Comparison of ENCODE assay signal across 11 cellular contexts in genomic region chr14:90375934-90376333, GRCh38.
"Had no signal": no experiment of that assay in that cellular context is flagged by ENCODE, and none has a peak within 500 bp of the region (broad histone marks: within the 10 kb centered on the region; RNA-seq: fewer than 3 reads in every experiment).

No MANE protein-coding gene starts in this region.

- H3K27ac ChIP-seq: gastroesophageal sphincter, neural progenitor cell, ovary, upper lobe of left lung had no signal

- H3K36me3 ChIP-seq: gastroesophageal sphincter, neural progenitor cell, ovary, upper lobe of left lung had no signal

- H3K27me3 Mint-ChIP-seq: activated CD4-positive, alpha-beta T cell treated with anti-CD3 and anti-CD28 coated beads, Interleukin-2, amount 10 ng/mL, durations not matched to agents 7 days and 5 days had no signal

- H3K4me2 ChIP-seq: neural progenitor cell had no signal

- H3K4me3 Mint-ChIP-seq: activated B cell treated with CpG ODN at 0.5 μM for 24 hours; activated CD4-positive, alpha-beta T cell treated with anti-CD3 and anti-CD28 coated beads, Interleukin-2, amount 10 ng/mL, durations not matched to agents 7 days and 5 days; activated naive CD4-positive, alpha-beta T cell treated with anti-CD3 and anti-CD28 coated beads, Interleukin-2, amount 10 ng/mL, durations not matched to agents 7 days and 5 days; mesothelial cell of epicardium; neural progenitor cell had no signal

- H3K4me1 Mint-ChIP-seq: activated B cell treated with CpG ODN at 0.5 μM for 24 hours; activated naive CD4-positive, alpha-beta T cell treated with anti-CD3 and anti-CD28 coated beads, Interleukin-2, amount 10 ng/mL, durations not matched to agents 7 days and 5 days; neural progenitor cell had no signal

- H3K27ac Mint-ChIP-seq: activated B cell treated with CpG ODN at 0.5 μM for 24 hours; activated CD4-positive, alpha-beta T cell treated with anti-CD3 and anti-CD28 coated beads, Interleukin-2, amount 10 ng/mL, durations not matched to agents 7 days and 5 days; activated naive CD4-positive, alpha-beta T cell treated with anti-CD3 and anti-CD28 coated beads, Interleukin-2, amount 10 ng/mL, durations not matched to agents 7 days and 5 days; activated T-helper 2 cell treated with anti-CD3 and anti-CD28 coated beads, Interferon-gamma antibody, Interleukin-2, Interleukin-4, amounts not matched to agents 10 μg/mL and 5 μg/mL and 100 μg/mL, durations not matched to agents 14 hours and 24 hours and 36 hours; mesothelial cell of epicardium; neural progenitor cell had no signal

- DNase-seq: activated B cell treated with CpG ODN at 0.5 μM for 24 hours; activated CD4-positive, alpha-beta T cell treated with anti-CD3 and anti-CD28 coated beads, Interleukin-2, amount 10 ng/mL, durations not matched to agents 7 days and 5 days; activated naive CD4-positive, alpha-beta T cell treated with anti-CD3 and anti-CD28 coated beads, Interleukin-2, amount 10 ng/mL, durations not matched to agents 7 days and 5 days; ovary; stimulated activated CD4-positive, alpha-beta T cell treated with anti-CD3 and anti-CD28 coated beads, Interleukin-2, amount 100 ng/mL, for 48 hours; stimulated activated naive CD8-positive, alpha-beta T cell treated with anti-CD3 and anti-CD28 coated beads, Interleukin-15, Interleukin-2, amounts not matched to agents 100 U/mL and 50 U/mL, for 24 hours; upper lobe of left lung had no signal

- H3K27me3 ChIP-seq: gastroesophageal sphincter, neural progenitor cell, ovary, upper lobe of left lung had no signal

- H3K4me1 ChIP-seq: neural progenitor cell had no signal

- ATAC-seq: gastroesophageal sphincter; stimulated activated naive CD8-positive, alpha-beta T cell treated with anti-CD3 and anti-CD28 coated beads, Interleukin-15, Interleukin-2, amounts not matched to agents 100 U/mL and 50 U/mL, for 24 hours had no signal

- H2AFZ ChIP-seq: neural progenitor cell had no signal

- H3K9me3 Mint-ChIP-seq: activated B cell treated with CpG ODN at 0.5 μM for 24 hours; activated CD4-positive, alpha-beta T cell treated with anti-CD3 and anti-CD28 coated beads, Interleukin-2, amount 10 ng/mL, durations not matched to agents 7 days and 5 days; activated naive CD4-positive, alpha-beta T cell treated with anti-CD3 and anti-CD28 coated beads, Interleukin-2, amount 10 ng/mL, durations not matched to agents 7 days and 5 days; activated T-helper 2 cell treated with anti-CD3 and anti-CD28 coated beads, Interferon-gamma antibody, Interleukin-2, Interleukin-4, amounts not matched to agents 10 μg/mL and 5 μg/mL and 100 μg/mL, durations not matched to agents 14 hours and 24 hours and 36 hours; mesothelial cell of epicardium; neural progenitor cell had no signal

- H3K36me3 Mint-ChIP-seq: activated naive CD4-positive, alpha-beta T cell treated with anti-CD3 and anti-CD28 coated beads, Interleukin-2, amount 10 ng/mL, durations not matched to agents 7 days and 5 days; mesothelial cell of epicardium; neural progenitor cell had no signal

- H3K4me3 ChIP-seq: gastroesophageal sphincter, neural progenitor cell, ovary, upper lobe of left lung had no signal

- H3K9me3 ChIP-seq: gastroesophageal sphincter, ovary, upper lobe of left lung had no signal

- H3K9ac ChIP-seq: neural progenitor cell had no signal
